15 cellular contexts compared by ENCODE assay signal in the genomic region with DNA sequence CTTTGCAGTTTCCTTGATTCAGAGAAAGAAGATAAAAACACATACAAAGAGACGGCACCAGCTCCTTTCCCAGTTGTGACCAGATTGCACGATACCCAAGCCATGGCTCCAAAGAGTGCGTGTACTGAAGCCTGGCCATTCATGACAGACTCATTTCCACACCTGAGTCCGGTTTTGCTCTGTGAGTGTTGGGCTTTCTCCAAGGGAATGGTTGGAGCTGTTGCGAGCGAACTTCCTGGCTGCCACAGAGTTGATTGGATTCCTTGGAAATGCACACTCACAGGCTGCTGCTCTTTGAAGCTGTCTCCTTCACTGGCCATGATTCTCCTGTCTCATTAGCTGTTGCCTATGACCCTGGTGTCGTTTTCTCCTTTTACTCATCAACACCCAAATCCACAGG. TPM values are rescaled to one million over a fixed set of nuclear protein-coding genes. Genes with fewer than 3 reads are reported as not detected.
DNase-seq lines count a peak whose midpoint lies in the region; ATAC-seq and TF ChIP-seq lines count a peak whose summit lies in the region.
"Had no signal": no experiment of that assay in that cellular context is flagged by ENCODE, and none has a peak within 500 bp of the region (broad histone marks: within the 10 kb centered on the region; RNA-seq: fewer than 3 reads in every experiment).

No MANE protein-coding gene starts in this region.

- H3K9ac ChIP-seq in subcutaneous abdominal adipose tissue (ENCODE audit: low read length in 5 of 5): no peak overlapping the region

- intact Hi-C loops in activated T-helper 2 cell treated with anti-CD3 and anti-CD28 coated beads, Interferon-gamma antibody, Interleukin-2, Interleukin-4, amounts not matched to agents 10 μg/mL and 5 μg/mL and 100 μg/mL, durations not matched to agents 14 hours and 24 hours and 36 hours (cut with micrococcal nuclease): no loop called here
- intact Hi-C loops in left ventricle myocardium inferior (cut with micrococcal nuclease): no loop called here

- no peak for TF ChIP-seq CTCF in left ventricle myocardium inferior (IDR thresholded peaks at IDR 0.05; ENCODE audit: borderline replicate concordance)

- H3K27ac ChIP-seq in left ventricle myocardium inferior (replicated peaks): peak overlapping the region; percentile 72
- H3K27ac ChIP-seq in subcutaneous abdominal adipose tissue (ENCODE audit: low read depth, low read length): no peak overlapping the region

- H3K27me3 ChIP-seq in left ventricle myocardium inferior (ENCODE audit: low read depth) (no peaks in the 10 kb centered on the region), subcutaneous abdominal adipose tissue (ENCODE audit: control insufficient read depth in 5 of 5, insufficient read depth in 4 of 5, low read length in 5 of 5) (no peaks in the 10 kb centered on the region)

- no peak for DNase-seq in activated T-cell treated with anti-CD3 and anti-CD28 coated beads, Interleukin-2, amount 50 U/mL, for 24 hours
- DNase-seq in activated T-cell treated with anti-CD3 and anti-CD28 coated beads, Interleukin-2, amount 50 U/mL, for 48 hours: no peak
- DNase-seq in activated T-helper 2 cell treated with anti-CD3 and anti-CD28 coated beads, Interferon-gamma antibody, Interleukin-2, Interleukin-4, amounts not matched to agents 10 μg/mL and 5 μg/mL and 100 μg/mL, durations not matched to agents 14 hours and 24 hours and 36 hours (ENCODE audit: low spot score): no peak
- DNase-seq in left ventricle myocardium inferior: no peak
- DNase-seq in NOMO-1 treated with dmso at 0.1 percent for 144 hours (lab: John Stamatoyannopoulos, UW; ENCODE audit: unreplicated experiment): no peak
- DNase-seq in left lobe of liver (ENCODE audit: low spot score): no peak
- DNase-seq: glutamatergic neuron; naive thymus-derived CD8-positive, alpha-beta T cell; NCI-H1694; NCI-H526; SHP77 had no signal

- H3K36me3 ChIP-seq in left ventricle myocardium inferior (no peaks in the 10 kb centered on the region), subcutaneous abdominal adipose tissue (ENCODE audit: control insufficient read depth in 5 of 5, insufficient read depth in 5 of 5, low read length in 5 of 5) (no peaks in the 10 kb centered on the region)

- H3K36me3 Mint-ChIP-seq in activated T-cell treated with anti-CD3 and anti-CD28 coated beads, Interleukin-2, amount 50 U/mL, for 24 hours (ENCODE audit: low read depth): no peaks in the 10 kb centered on the region
- H3K36me3 Mint-ChIP-seq in activated T-helper 2 cell treated with anti-CD3 and anti-CD28 coated beads, Interferon-gamma antibody, Interleukin-2, Interleukin-4, amounts not matched to agents 10 μg/mL and 5 μg/mL and 100 μg/mL, durations not matched to agents 14 hours and 24 hours and 36 hours (ENCODE audit: low read depth): peaks cover 9% of the 10 kb centered on the region
- H3K36me3 Mint-ChIP-seq: naive thymus-derived CD8-positive, alpha-beta T cell; type B pancreatic cell had no signal

- no peak overlapping the region for H3K4me3 Mint-ChIP-seq in activated T-cell treated with anti-CD3 and anti-CD28 coated beads, Interleukin-2, amount 50 U/mL, for 24 hours
- H3K4me3 Mint-ChIP-seq in activated T-helper 2 cell treated with anti-CD3 and anti-CD28 coated beads, Interferon-gamma antibody, Interleukin-2, Interleukin-4, amounts not matched to agents 10 μg/mL and 5 μg/mL and 100 μg/mL, durations not matched to agents 14 hours and 24 hours and 36 hours (ENCODE audit: low read depth): no peak overlapping the region
- H3K4me3 Mint-ChIP-seq: type B pancreatic cell had no signal

- H3K27ac Mint-ChIP-seq in activated T-cell treated with anti-CD3 and anti-CD28 coated beads, Interleukin-2, amount 50 U/mL, for 24 hours: peak overlapping the region; percentile 8
- peak overlapping the region; percentile 70 for H3K27ac Mint-ChIP-seq in activated T-helper 2 cell treated with anti-CD3 and anti-CD28 coated beads, Interferon-gamma antibody, Interleukin-2, Interleukin-4, amounts not matched to agents 10 μg/mL and 5 μg/mL and 100 μg/mL, durations not matched to agents 14 hours and 24 hours and 36 hours
- H3K27ac Mint-ChIP-seq: naive thymus-derived CD8-positive, alpha-beta T cell; type B pancreatic cell had no signal

- peaks cover 12% of the 10 kb centered on the region for H3K9me3 Mint-ChIP-seq in activated T-cell treated with anti-CD3 and anti-CD28 coated beads, Interleukin-2, amount 50 U/mL, for 24 hours
- peaks cover 16% of the 10 kb centered on the region for H3K9me3 Mint-ChIP-seq in activated T-helper 2 cell treated with anti-CD3 and anti-CD28 coated beads, Interferon-gamma antibody, Interleukin-2, Interleukin-4, amounts not matched to agents 10 μg/mL and 5 μg/mL and 100 μg/mL, durations not matched to agents 14 hours and 24 hours and 36 hours
- H3K9me3 Mint-ChIP-seq: type B pancreatic cell had no signal

- H3K27me3 Mint-ChIP-seq in activated T-cell treated with anti-CD3 and anti-CD28 coated beads, Interleukin-2, amount 50 U/mL, for 24 hours: no peaks in the 10 kb centered on the region
- peaks cover 2% of the 10 kb centered on the region for H3K27me3 Mint-ChIP-seq in activated T-helper 2 cell treated with anti-CD3 and anti-CD28 coated beads, Interferon-gamma antibody, Interleukin-2, Interleukin-4, amounts not matched to agents 10 μg/mL and 5 μg/mL and 100 μg/mL, durations not matched to agents 14 hours and 24 hours and 36 hours (ENCODE audit: low read depth)
- H3K27me3 Mint-ChIP-seq: type B pancreatic cell had no signal

- H3K4me1 Mint-ChIP-seq in activated T-cell treated with anti-CD3 and anti-CD28 coated beads, Interleukin-2, amount 50 U/mL, for 24 hours (ENCODE audit: low read depth): peaks cover 56% of the 10 kb centered on the region
- H3K4me1 Mint-ChIP-seq in activated T-helper 2 cell treated with anti-CD3 and anti-CD28 coated beads, Interferon-gamma antibody, Interleukin-2, Interleukin-4, amounts not matched to agents 10 μg/mL and 5 μg/mL and 100 μg/mL, durations not matched to agents 14 hours and 24 hours and 36 hours (ENCODE audit: low read depth): peaks cover 59% of the 10 kb centered on the region

- no peaks in the 10 kb centered on the region for H3K9me3 ChIP-seq in left ventricle myocardium inferior (replicated peaks)
- H3K9me3 ChIP-seq in subcutaneous abdominal adipose tissue (ENCODE audit: control insufficient read depth in 5 of 5, low read length in 5 of 5): no peaks in the 10 kb centered on the region

- peak overlapping the region; percentile 38 for H3K4me3 ChIP-seq in left ventricle myocardium inferior
- H3K4me3 ChIP-seq in subcutaneous abdominal adipose tissue (ENCODE audit: low read depth in 1 of 5, low read length in 5 of 5): peak overlapping the region; percentile 6 to 38 (median 24)
- H3K4me3 ChIP-seq: smooth muscle cell had no signal

- H3K4me1 ChIP-seq in left ventricle myocardium inferior (peaks cover 20% of the 10 kb centered on the region), subcutaneous abdominal adipose tissue (ENCODE audit: control insufficient read depth in 5 of 5, insufficient read depth in 5 of 5, low read length in 5 of 5) (peaks cover 0 to 8% (median 4%) of the 10 kb centered on the region in 5 donors)

- ATAC-seq in left lobe of liver (no peak), HG02623 (IDR thresholded peaks at IDR 0.05; ENCODE audit: unreplicated experiment) (no peak)
- ATAC-seq: naive thymus-derived CD8-positive, alpha-beta T cell had no signal

RNA-seq across cellular contexts. Expression of gene BBS12, which starts 44.0 kb away (rescaled TPM):
- 3.7 and 5.5 TPM in 2 replicates for total RNA-seq in activated T-helper 2 cell treated with anti-CD3 and anti-CD28 coated beads, Interferon-gamma antibody, Interleukin-2, Interleukin-4, amounts not matched to agents 10 μg/mL and 5 μg/mL and 100 μg/mL, durations not matched to agents 14 hours and 24 hours and 36 hours
- total RNA-seq in left ventricle myocardium inferior: 5.4 TPM
- 0.55 TPM for total RNA-seq in left lobe of liver
